Comparison of ENCODE assay signal across 9 cellular contexts in genomic region chr11:5600374-5600851, GRCh38. TPM values are rescaled to one million over a fixed set of nuclear protein-coding genes. Genes with fewer than 3 reads are reported as not detected.
DNase-seq lines count a peak whose midpoint lies in the region; ATAC-seq and TF ChIP-seq lines count a peak whose summit lies in the region.
"Had no signal": no experiment of that assay in that cellular context is flagged by ENCODE, and none has a peak within 500 bp of the region (broad histone marks: within the 10 kb centered on the region; RNA-seq: fewer than 3 reads in every experiment).

No MANE protein-coding gene starts in this region.

- DNase-seq in Calu3 (peak; percentile 72), Peyer's patch (peak; percentile 40 to 80 (median 56)), glomerular visceral epithelial cell (ENCODE audit: extremely low spot score) (peak; percentile 84), progenitor cell of endocrine pancreas (ENCODE audit: low spot score, unreplicated experiment) (peak; percentile 30), aorta (peak; percentile 84 to 86)
- DNase-seq in activated T-helper 9 cell treated with anti-CD3 and anti-CD28 coated beads, Interleukin-2, amount 50 U/mL, for 16 hours (ENCODE audit: low read depth), result peak; percentile 32

- H3K27me3 ChIP-seq in Peyer's patch (no peaks in the 10 kb centered on the region), aorta (ENCODE audit: control insufficient read depth in 1 of 2, insufficient read depth in 2 of 2, low read length in 1 of 2) (no peaks in the 10 kb centered on the region)

- H3K27ac Mint-ChIP-seq in Calu3 (ENCODE audit: unreplicated experiment) (no peak overlapping the region), progenitor cell of endocrine pancreas (no peak overlapping the region)

- H3K4me3 Mint-ChIP-seq in Calu3 (ENCODE audit: low read depth, unreplicated experiment) (no peak overlapping the region), progenitor cell of endocrine pancreas (ENCODE audit: low read depth) (no peak overlapping the region)

- peaks cover 27% of the 10 kb centered on the region for H3K4me1 Mint-ChIP-seq in Calu3 (ENCODE audit: low read depth, unreplicated experiment)
- H3K4me1 Mint-ChIP-seq in progenitor cell of endocrine pancreas (ENCODE audit: low read depth), result peaks cover 8% of the 10 kb centered on the region

- peaks cover 13% of the 10 kb centered on the region for H3K36me3 Mint-ChIP-seq in Calu3 (ENCODE audit: insufficient read depth, unreplicated experiment)
- peaks cover 2% of the 10 kb centered on the region for H3K36me3 Mint-ChIP-seq in progenitor cell of endocrine pancreas (ENCODE audit: insufficient read depth)

- BruUV-seq in Calu3 (replicated peaks; lab: Mats Ljungman, UMichigan), result no TSS peak

- TF ChIP-seq CTCF in Calu3 (IDR thresholded peaks at IDR 0.05; ENCODE audit: unreplicated experiment), result peak; percentile 81
- TF ChIP-seq CTCF in Peyer's patch (IDR thresholded peaks at IDR 0.05), result peak in 5 of 6 experiments; percentile 19 to 69 (median 69)
- TF ChIP-seq CTCF in progenitor cell of endocrine pancreas (IDR thresholded peaks at IDR 0.05; ENCODE audit: unreplicated experiment), result peak; percentile 81

- CTCF ChIA-PET in Calu3 (lab: Charles Lee), result interaction anchor here (0.6 to 1.0 kb wide), 3 partner anchors 59 to 209 kb away, joined by 3 to 5 read pairs (median 4); partner anchors contain the start of gene TRIM5

- peaks cover 0 to 12% (median 0%) of the 10 kb centered on the region in 4 donors for H3K4me1 ChIP-seq in Peyer's patch
- no peaks in the 10 kb centered on the region for H3K4me1 ChIP-seq in aorta (ENCODE audit: control insufficient read depth in 1 of 2, insufficient read depth in 2 of 2, low read length in 2 of 2)

- H3K27me3 Mint-ChIP-seq in Calu3 (ENCODE audit: unreplicated experiment) (no peaks in the 10 kb centered on the region), progenitor cell of endocrine pancreas (no peaks in the 10 kb centered on the region)

- H3K9me3 Mint-ChIP-seq in Calu3 (ENCODE audit: low read depth, unreplicated experiment), result no peaks in the 10 kb centered on the region
- H3K9me3 Mint-ChIP-seq in progenitor cell of endocrine pancreas (ENCODE audit: low read depth), result no peaks in the 10 kb centered on the region

- H3K4me3 ChIP-seq in Peyer's patch (no peak overlapping the region), aorta (ENCODE audit: low read length in 2 of 2) (no peak overlapping the region)

- WGBS in aorta, 2 donors, result 9 to 12% methylated on average over 9 of the region's 9 CpGs

- H3K27ac ChIP-seq in Peyer's patch, result peak overlapping the region in 2 of 4 donors; percentile 16 to 32
- peak overlapping the region; percentile 16 to 43 for H3K27ac ChIP-seq in aorta (ENCODE audit: low read depth in 1 of 2, low read length in 2 of 2)

- H3K9me3 ChIP-seq in Peyer's patch (no peaks in the 10 kb centered on the region), aorta (ENCODE audit: control insufficient read depth, low read length) (no peaks in the 10 kb centered on the region)

- TF ChIP-seq POLR2A in Peyer's patch (IDR thresholded peaks at IDR 0.05), result no peak

- H3K36me3 ChIP-seq in Peyer's patch, result no peaks in the 10 kb centered on the region
- H3K36me3 ChIP-seq in aorta (ENCODE audit: control insufficient read depth in 1 of 2, insufficient read depth in 2 of 2, low read length in 1 of 2), result no peaks in the 10 kb centered on the region

- intact Hi-C loops in Calu3 (cut with micrococcal nuclease; ENCODE audit: unreplicated experiment), result loop anchor here (2.0 to 5.0 kb wide), 2 partner anchors 112 to 292 kb away; partner anchors contain the start of gene OR52E5
- intact Hi-C loops in aorta (cut with DNase I), result loop anchor here (2.0 to 5.0 kb wide), 3 partner anchors 84 to 207 kb away; partner anchors contain the start of genes OR52N2 (in 1 of the 2) and TRIM5 (in 1 of the 2)

- ATAC-seq in GM19372 (IDR thresholded peaks at IDR 0.05; ENCODE audit: low read depth, unreplicated experiment), result peak; percentile 92
- ATAC-seq in HG03432 (IDR thresholded peaks at IDR 0.05; ENCODE audit: unreplicated experiment), result peak; percentile 75
- peak; percentile 89 for ATAC-seq in aorta (ENCODE audit: low FRiP score)

RNA-seq across cellular contexts. Expression of gene TRIM6, which starts 4.0 kb away (rescaled TPM):
- total RNA-seq in Calu3 (2022), result 0.80 and 2.8 TPM in 2 replicates
- total RNA-seq in Peyer's patch, result 1 to 10 TPM in 3 of 4 donors, under 1 TPM in 1; 0.53 to 3.3 (median 1.3) TPM
- 5.4 and 5.8 TPM in 2 replicates for total RNA-seq in progenitor cell of endocrine pancreas
- total RNA-seq in aorta, result 1 to 10 TPM; 2.1 to 5.1 TPM
- 1 to 10 TPM; 3.6 to 6.3 TPM for polyA plus RNA-seq in aorta

RNA-seq across cellular contexts. Expression of gene OR52B6, which starts 19.7 kb away (rescaled TPM):
- total RNA-seq in Calu3 (2022) (not detected in 2 replicates), Peyer's patch (not detected), progenitor cell of endocrine pancreas (not detected in 2 replicates), aorta (not detected)
- not detected for polyA plus RNA-seq in aorta
- polyA plus RNA-seq: adipose tissue had no signal

RNA-seq across cellular contexts. Expression of gene TRIM34, which starts 24.4 kb away (rescaled TPM):
- total RNA-seq in Calu3 (2022), result 9.9 and 13.1 TPM in 2 replicates
- total RNA-seq in Peyer's patch, result 10 to 100 TPM in 3 of 4 donors, 1 to 10 TPM in 1; 6.7 to 14.9 (median 11.0) TPM
- 2.0 TPM in 2 replicates for total RNA-seq in progenitor cell of endocrine pancreas
- 1 to 10 TPM; 5.6 to 9.2 TPM for total RNA-seq in aorta
- 1 to 10 TPM; 5.1 to 5.8 TPM for polyA plus RNA-seq in aorta

RNA-seq across cellular contexts. Expression of gene OR52H1, which starts 52.1 kb away (rescaled TPM):
- total RNA-seq in Calu3 (2022) (not detected in 2 replicates), Peyer's patch (not detected), progenitor cell of endocrine pancreas (0.26 TPM in 1 of 2 replicates, not detected in the other), aorta (under 1 TPM; 0.78 to 0.96 TPM)
- polyA plus RNA-seq in aorta, result not detected
- polyA plus RNA-seq: adipose tissue had no signal

Comparison
In these comparisons a context has a peak if more than half of its experiments do, and no peak if none do; other contexts are left out.
1. DNase-seq: peak in every context shown above with its lines; median percentile 85 in aorta; 84 in glomerular visceral epithelial cell; 72 in Calu3; 56 in Peyer's patch; 32 in activated T-helper 9 cell treated with anti-CD3 and anti-CD28 coated beads, Interleukin-2, amount 50 U/mL, for 16 hours; 30 in progenitor cell of endocrine pancreas.